Comparison of ENCODE assay signal across 10 cellular contexts in the genomic region with DNA sequence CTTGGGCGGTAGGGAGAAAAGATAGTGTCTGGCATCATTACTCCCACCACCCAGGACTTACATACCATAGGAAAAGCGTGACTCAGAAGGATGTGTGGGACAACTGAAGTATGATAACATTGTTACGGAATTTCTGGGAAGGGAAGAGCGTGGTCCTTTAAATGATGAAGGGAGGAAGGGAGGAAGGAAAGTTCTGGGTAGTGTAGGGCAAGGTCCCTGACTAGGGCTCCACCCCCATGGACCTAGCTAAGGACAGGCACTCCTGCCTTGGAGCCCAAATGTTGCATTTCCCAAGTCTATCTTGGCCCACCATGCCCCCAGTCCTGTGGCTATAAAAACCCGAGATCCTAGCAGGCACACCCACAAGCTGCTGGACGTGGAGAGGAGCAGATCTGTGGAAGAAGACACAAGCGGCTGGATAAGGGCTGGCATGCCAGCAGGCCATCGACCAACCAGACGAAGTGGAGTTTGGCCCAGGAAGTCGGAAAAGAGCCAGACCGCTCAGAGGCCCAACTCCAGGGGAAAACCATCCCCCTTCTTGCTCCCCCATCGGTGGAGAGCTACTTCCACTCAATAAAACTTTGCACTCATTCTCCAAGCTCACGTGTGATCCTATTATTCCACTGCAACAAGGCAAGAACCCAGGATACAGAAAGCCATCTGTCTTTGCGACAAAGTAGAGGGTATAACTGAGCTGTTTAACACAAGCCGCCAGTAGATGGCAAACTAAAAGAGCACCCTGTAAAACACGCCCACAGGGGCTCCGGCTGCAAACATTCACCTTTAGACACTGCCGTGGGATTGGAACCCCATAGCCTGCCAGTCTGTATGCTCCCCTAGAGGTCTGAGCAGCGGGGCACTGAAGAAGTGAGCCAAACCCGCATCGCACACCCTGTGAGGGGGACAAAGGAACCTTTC. TPM values are rescaled to one million over a fixed set of nuclear protein-coding genes. Genes with fewer than 3 reads are reported as not detected.
A peak's percentile ranks its signal among the peaks of the same experiment; 100 is the strongest.
DNase-seq lines count a peak whose midpoint lies in the region; ATAC-seq, FAIRE-seq and TF ChIP-seq lines count a peak whose summit lies in the region.
"Had no signal": no experiment of that assay in that cellular context is flagged by ENCODE, and none has a peak within 500 bp of the region (broad histone marks: within the 10 kb centered on the region; RNA-seq: fewer than 3 reads in every experiment).

No MANE protein-coding gene starts in this region.

- H3K27me3 ChIP-seq in left ventricle myocardium inferior (ENCODE audit: low read depth), result no peaks in the 10 kb centered on the region
- H3K27me3 ChIP-seq: upper lobe of left lung had no signal

- no peaks in the 10 kb centered on the region for H3K4me1 ChIP-seq in left ventricle myocardium inferior
- H3K4me1 ChIP-seq: upper lobe of left lung had no signal

- peak; percentile 85 for FAIRE-seq in RCC 7860 (lab: Jason Lieb, UNC)

- H3K9me3 ChIP-seq in left ventricle myocardium inferior (replicated peaks), result no peaks in the 10 kb centered on the region
- H3K9me3 ChIP-seq: upper lobe of left lung had no signal

- no peak overlapping the region for H3K4me3 ChIP-seq in left ventricle myocardium inferior
- H3K4me3 ChIP-seq in fibroblast of the aortic adventitia (ENCODE audit: low read depth, low read length), result no peak overlapping the region
- H3K4me3 ChIP-seq: upper lobe of left lung had no signal

- H3K36me3 ChIP-seq in left ventricle myocardium inferior, result no peaks in the 10 kb centered on the region
- H3K36me3 ChIP-seq: upper lobe of left lung had no signal

- intact Hi-C loops in left ventricle myocardium inferior (cut with micrococcal nuclease) (no loop called here), Right ventricle myocardium superior (cut with DNase I) (no loop called here)

- H3K27ac ChIP-seq in left ventricle myocardium inferior (replicated peaks), result no peak overlapping the region
- H3K27ac ChIP-seq: upper lobe of left lung had no signal

- ATAC-seq in Right ventricle myocardium superior (ENCODE audit: poor library complexity) (no peak), GM19324 (IDR thresholded peaks at IDR 0.05; ENCODE audit: low FRiP score, unreplicated experiment) (no peak), HG03280 (IDR thresholded peaks at IDR 0.05; ENCODE audit: unreplicated experiment) (no peak)

- DNase-seq in left ventricle myocardium inferior (no peak), Right ventricle myocardium superior (no peak), RCC 7860 (ENCODE audit: low spot score) (peak; percentile 98), fibroblast of the aortic adventitia (ENCODE audit: low read depth) (peak; percentile 57), NCI-H187 (lab: John Stamatoyannopoulos, UW) (no peak)
- no peak for DNase-seq in activated CD4-positive, alpha-beta T cell treated with anti-CD3 and anti-CD28 coated beads, Interleukin-2, amount 50 U/mL, for 1 hour
- DNase-seq: NCI-H510A, upper lobe of left lung had no signal

- TF ChIP-seq CTCF in left ventricle myocardium inferior (IDR thresholded peaks at IDR 0.05; ENCODE audit: borderline replicate concordance) (peak; percentile 12), fibroblast of the aortic adventitia (IDR thresholded peaks at IDR 0.05; ENCODE audit: insufficient read depth, low read length) (no peak)

RNA-seq across cellular contexts. Expression of gene RAB21, which starts 23.0 kb away (rescaled TPM):
- total RNA-seq in left ventricle myocardium inferior (170 TPM), Right ventricle myocardium superior (163 TPM), fibroblast of the aortic adventitia (ENCODE audit: low replicate concordance) (14.2 and 37.5 TPM in 2 replicates)

RNA-seq across cellular contexts. Expression of gene TMEM19, which starts 45.8 kb away (rescaled TPM):
- 25.1 TPM for total RNA-seq in left ventricle myocardium inferior
- total RNA-seq in Right ventricle myocardium superior, result 27.3 TPM
- 24.8 and 36.8 TPM in 2 replicates for total RNA-seq in fibroblast of the aortic adventitia (ENCODE audit: low replicate concordance)

Comparison
In these comparisons a context has a peak if more than half of its experiments do, and no peak if none do; other contexts are left out.
1. DNase-seq: peak in RCC 7860 (single experiment) and fibroblast of the aortic adventitia (single experiment); none in left ventricle myocardium inferior (single experiment), Right ventricle myocardium superior (single experiment), activated CD4-positive, alpha-beta T cell treated with anti-CD3 and anti-CD28 coated beads, Interleukin-2, amount 50 U/mL, for 1 hour (single experiment) and NCI-H187 (0 of 2).